1 cellular context compared by ENCODE assay signal in the genomic region with DNA sequence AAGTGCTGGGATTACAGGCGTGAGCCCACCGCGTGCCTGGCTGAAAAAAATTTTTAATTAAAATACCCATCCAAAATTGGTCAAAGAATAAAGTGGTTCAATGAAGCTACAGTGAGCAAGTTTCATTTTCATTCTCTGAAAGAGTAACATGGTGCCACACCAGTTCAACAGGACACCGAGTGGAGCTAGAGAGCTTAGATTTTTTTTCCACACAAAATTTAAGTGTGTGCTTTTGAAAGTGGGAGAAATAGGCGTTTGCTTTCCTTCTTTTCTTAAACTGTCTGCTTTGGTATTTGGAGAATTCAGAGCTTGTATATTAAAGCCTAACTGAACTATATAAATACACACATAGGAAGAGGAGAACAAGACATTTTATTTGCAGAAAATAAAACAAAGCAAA.
TF ChIP-seq lines count a peak whose summit lies in the region.

No MANE protein-coding gene starts in this region.

TF ChIP-seq in HepG2, 621 proteins besides CTCF, POLR2A, EP300 and RAD21:
- TF ChIP-seq STAG1 (CRISPR knock-in tag; IDR thresholded peaks at IDR 0.05) (peak; percentile 39), SMC3 (IDR thresholded peaks at IDR 0.05; ENCODE audit: low read length) (peak; percentile 17; the same call in 1 of the 2 replicates), POLR2G (IDR thresholded peaks at IDR 0.05; ENCODE audit: low read depth, low read length) (no peak)
